8 cellular contexts compared by ENCODE assay signal in the genomic region with DNA sequence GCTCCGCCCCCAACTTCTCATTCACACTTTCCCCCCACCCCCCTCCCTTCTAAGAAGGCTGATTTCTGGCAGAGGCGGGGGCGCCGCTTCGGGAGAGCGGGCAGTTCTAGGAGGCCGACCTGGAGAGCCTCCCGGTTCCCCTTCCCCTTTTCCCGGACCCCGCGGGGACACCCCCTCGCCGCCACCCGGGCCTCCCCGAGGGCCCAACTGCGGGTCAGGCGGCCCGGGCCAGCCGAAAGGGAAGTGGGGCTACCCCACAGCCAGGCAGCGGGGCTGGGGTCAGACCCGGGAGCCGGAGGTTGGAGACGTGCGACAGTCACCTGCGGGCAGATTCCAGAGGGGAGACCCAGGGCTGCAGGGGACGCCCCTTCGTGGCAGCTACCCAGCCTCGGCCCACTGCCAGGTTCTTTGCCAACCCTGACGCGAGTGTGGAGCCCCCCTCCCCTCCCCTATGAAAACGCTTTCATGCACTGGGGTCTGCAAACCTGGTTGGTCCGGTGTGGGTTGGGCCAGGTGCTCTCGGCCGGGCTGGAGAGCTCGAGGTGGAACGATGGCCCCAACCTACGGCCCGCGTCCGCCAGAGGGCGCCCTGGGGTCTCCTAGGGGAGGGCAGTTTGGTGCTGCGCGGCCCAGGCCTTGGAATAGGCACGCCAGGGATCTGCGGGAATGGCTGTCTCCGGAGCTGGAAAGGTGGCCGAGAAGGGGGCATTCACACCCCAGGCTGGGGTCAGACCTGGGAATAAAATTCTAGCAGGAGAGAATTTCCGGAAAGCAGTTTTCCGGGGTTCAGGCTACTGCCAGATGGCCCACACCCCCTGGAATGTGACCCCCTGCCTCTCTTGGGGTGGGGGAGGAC. TPM values are rescaled to one million over a fixed set of nuclear protein-coding genes. Genes with fewer than 3 reads are reported as not detected.
DNase-seq lines count a peak whose midpoint lies in the region; ATAC-seq and TF ChIP-seq lines count a peak whose summit lies in the region.

No MANE protein-coding gene starts in this region.

- peak overlapping the region; percentile 91 for H3K4me3 ChIP-seq in GM23338

- H3F3A ChIP-seq in GM23338 (replicated peaks; ENCODE audit: low read depth): peaks cover 26% of the 10 kb centered on the region; the same call in 1 of the 2 replicates

- H3K27ac ChIP-seq in GM23338 (ENCODE audit: low read depth) (peak overlapping the region; percentile 96), temporal lobe (ENCODE audit: low read depth, low read length) (peak overlapping the region; percentile 65)

- H3K9me2 ChIP-seq in GM23338 (ENCODE audit: insufficient read depth): no peaks in the 10 kb centered on the region

- peaks cover 69% of the 10 kb centered on the region for H3K4me1 Mint-ChIP-seq in GM23338
- H3K4me1 Mint-ChIP-seq in activated naive CD4-positive, alpha-beta T cell treated with anti-CD3 and anti-CD28 coated beads, Interleukin-2, amount 50 U/mL, for 24 hours: peaks cover 36% of the 10 kb centered on the region
- peaks cover 10% of the 10 kb centered on the region for H3K4me1 Mint-ChIP-seq in glutamatergic neuron (ENCODE audit: low read depth, unreplicated experiment)

- H4K20me1 ChIP-seq in GM23338 (replicated peaks; ENCODE audit: insufficient read depth): peaks cover 28% of the 10 kb centered on the region

- H3K4me1 ChIP-seq in GM23338 (ENCODE audit: insufficient read depth): peaks cover 66% of the 10 kb centered on the region

- peaks cover 12% of the 10 kb centered on the region; the same call in 1 of the 2 replicates for H3K36me3 ChIP-seq in GM23338 (ENCODE audit: insufficient read depth)

- H3K27ac Mint-ChIP-seq in GM23338 (peak overlapping the region; percentile 94), glutamatergic neuron (ENCODE audit: unreplicated experiment) (no peak overlapping the region)
- H3K27ac Mint-ChIP-seq in activated naive CD4-positive, alpha-beta T cell treated with anti-CD3 and anti-CD28 coated beads, Interleukin-2, amount 50 U/mL, for 24 hours: peak overlapping the region; percentile 88

- peaks cover 28% of the 10 kb centered on the region for H3K27me3 Mint-ChIP-seq in GM23338 (ENCODE audit: insufficient read depth, low read depth, poor library complexity)
- no peaks in the 10 kb centered on the region for H3K27me3 Mint-ChIP-seq in activated naive CD4-positive, alpha-beta T cell treated with anti-CD3 and anti-CD28 coated beads, Interleukin-2, amount 50 U/mL, for 24 hours
- H3K27me3 Mint-ChIP-seq in glutamatergic neuron (ENCODE audit: unreplicated experiment): peaks cover 11% of the 10 kb centered on the region

- H3K4me3 Mint-ChIP-seq in GM23338 (peak overlapping the region; percentile 80), glutamatergic neuron (ENCODE audit: unreplicated experiment) (peak overlapping the region; percentile 79)
- H3K4me3 Mint-ChIP-seq in activated naive CD4-positive, alpha-beta T cell treated with anti-CD3 and anti-CD28 coated beads, Interleukin-2, amount 50 U/mL, for 24 hours: peak overlapping the region; percentile 84

- ATAC-seq in GM23338 (peak; percentile 61), omental fat pad (ENCODE audit: low FRiP score) (peak; percentile 59)

- peaks cover 25% of the 10 kb centered on the region for H3K27me3 ChIP-seq in GM23338 (ENCODE audit: insufficient read depth)

- H3K9me3 Mint-ChIP-seq in GM23338 (no peaks in the 10 kb centered on the region), glutamatergic neuron (ENCODE audit: unreplicated experiment) (no peaks in the 10 kb centered on the region)
- H3K9me3 Mint-ChIP-seq in activated naive CD4-positive, alpha-beta T cell treated with anti-CD3 and anti-CD28 coated beads, Interleukin-2, amount 50 U/mL, for 24 hours: no peaks in the 10 kb centered on the region

- H3K36me3 Mint-ChIP-seq in GM23338 (ENCODE audit: low read depth) (peaks cover 26% of the 10 kb centered on the region), glutamatergic neuron (ENCODE audit: unreplicated experiment) (no peaks in the 10 kb centered on the region)
- peaks cover 7% of the 10 kb centered on the region for H3K36me3 Mint-ChIP-seq in activated naive CD4-positive, alpha-beta T cell treated with anti-CD3 and anti-CD28 coated beads, Interleukin-2, amount 50 U/mL, for 24 hours

- peak; percentile 94 to 95 for TF ChIP-seq CTCF in GM23338 (conservative IDR thresholded peaks at IDR 0.05; ENCODE audit: low read depth in 2 of 2)
- TF ChIP-seq CTCF in glutamatergic neuron (IDR thresholded peaks at IDR 0.05; ENCODE audit: partially characterized antibody, unreplicated experiment): peak; percentile 95
- peak in 2 of 3 donors; percentile 3 to 85 for TF ChIP-seq CTCF in omental fat pad (IDR thresholded peaks at IDR 0.05)

- H2AFZ ChIP-seq in GM23338: peak overlapping the region; percentile 80

- peaks cover 31% of the 10 kb centered on the region for H3K79me2 ChIP-seq in GM23338 (replicated peaks; ENCODE audit: insufficient read depth)

- peak overlapping the region; percentile 96 for H3K4me2 ChIP-seq in GM23338

- DNase-seq in COLO829 (ENCODE audit: low spot score): peak; percentile 91
- peak; percentile 98 for DNase-seq in GM23338 (ENCODE audit: low spot score)
- peak; percentile 85 for DNase-seq in NAMALWA (ENCODE audit: low spot score)
- DNase-seq in SKM-1 (lab: John Stamatoyannopoulos, UW; ENCODE audit: unreplicated experiment): peak; percentile 39
- peak; percentile 98 for DNase-seq in glutamatergic neuron
- peak; percentile 95 for DNase-seq in omental fat pad (ENCODE audit: low spot score)

TF ChIP-seq in GM23338, 12 proteins besides CTCF, POLR2A, EP300 and RAD21 (continues in another document):
- no peak for TF ChIP-seq NANOG (IDR thresholded peaks at IDR 0.05; ENCODE audit: borderline replicate concordance)
- no peak for TF ChIP-seq JUNB (IDR thresholded peaks at IDR 0.05; ENCODE audit: unreplicated experiment)
- TF ChIP-seq POLR2AphosphoS5 (IDR thresholded peaks at IDR 0.05; ENCODE audit: low read depth): no peak; the same call in none of the 2 replicates
- TF ChIP-seq EZH2 (IDR thresholded peaks at IDR 0.05; ENCODE audit: low read depth, unreplicated experiment): no peak

RNA-seq across cellular contexts. Expression of gene SOCS3, which starts 0.7 kb away (rescaled TPM):
- 25.1 and 32.9 TPM in 2 replicates for total RNA-seq in GM23338 (2014; rRNA removed; shearing (Covaris generic))
- polyA plus RNA-seq in GM23338 (2016; fragmentation: Nextera tagmentation; extraction: Ambion mirVana): 13.2 TPM in 2 replicates
- 3.1 TPM for total RNA-seq in glutamatergic neuron (ENCODE audit: unreplicated experiment)
- 1,000 to 10,000 TPM in 1 of 4 donors, 100 to 1,000 TPM in 3; 186 to 1,117 (median 634) TPM for total RNA-seq in omental fat pad
- total RNA-seq in temporal lobe: 3.2 TPM

RNA-seq across cellular contexts. Expression of gene PGS1, which starts 17.9 kb away (rescaled TPM):
- total RNA-seq in GM23338 (2014; rRNA removed; shearing (Covaris generic)): 65.8 and 67.1 TPM in 2 replicates
- 42.5 and 43.9 TPM in 2 replicates for polyA plus RNA-seq in GM23338 (2016; fragmentation: Nextera tagmentation; extraction: Ambion mirVana)
- total RNA-seq in glutamatergic neuron (ENCODE audit: unreplicated experiment) (50.2 TPM), omental fat pad (10 to 100 TPM; 25.8 to 97.2 (median 70.2) TPM), temporal lobe (26.8 TPM)

Comparison
In these comparisons a context has a peak if more than half of its experiments do, and no peak if none do; other contexts are left out.
1. Peak in every context shown above with its lines: DNase-seq, ATAC-seq, H3K4me3 ChIP-seq and H3K27ac ChIP-seq.
2. DNase-seq: peak in every context shown above with its lines; median percentile 98 in GM23338; 98 in glutamatergic neuron; 95 in omental fat pad; 91 in COLO829; 85 in NAMALWA; 39 in SKM-1.
3. CTCF ChIP-seq: peak in every context shown above with its lines; median percentile 95 in glutamatergic neuron; 94 in GM23338; 44 in omental fat pad.